Comparison of ENCODE assay signal across 35 cellular contexts in the genomic region with DNA sequence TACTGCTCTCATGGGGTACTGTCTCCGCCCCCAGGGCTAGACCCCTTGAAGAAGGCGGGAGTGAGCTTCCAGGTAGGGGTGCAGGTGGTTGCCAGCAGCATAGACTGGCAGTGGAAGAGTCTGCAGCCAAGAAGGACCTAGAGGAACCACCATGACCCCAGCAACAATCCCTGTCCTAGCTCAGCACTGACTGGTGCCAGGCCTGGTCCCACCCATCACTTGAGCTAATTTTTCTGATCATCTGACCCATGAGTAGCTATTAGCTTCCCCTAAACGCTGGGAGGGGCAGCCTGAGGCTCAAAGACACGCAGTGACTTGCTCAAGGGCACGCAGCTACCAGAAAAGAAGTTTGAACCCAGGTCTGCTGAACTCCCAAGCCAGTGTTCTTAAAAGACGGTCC. TPM values are rescaled to one million over a fixed set of nuclear protein-coding genes. Genes with fewer than 3 reads are reported as not detected.
"Had no signal": no experiment of that assay in that cellular context is flagged by ENCODE, and none has a peak within 500 bp of the region (broad histone marks: within the 10 kb centered on the region; RNA-seq: fewer than 3 reads in every experiment).

No MANE protein-coding gene starts in this region.

- H3K9me3 ChIP-seq: adrenal gland, body of pancreas, colonic mucosa, left ventricle myocardium inferior, spleen, transverse colon had no signal

- H3K4me1 ChIP-seq: adrenal gland, body of pancreas, colonic mucosa, left ventricle myocardium inferior, spleen, transverse colon had no signal

- H3K4me3 ChIP-seq: adrenal gland, body of pancreas, cardiac muscle cell, colonic mucosa, dorsolateral prefrontal cortex, left ventricle myocardium inferior, lung, spleen, transverse colon had no signal

- H3K4me1 Mint-ChIP-seq: immature natural killer cell had no signal

- H3K27ac ChIP-seq: adrenal gland, body of pancreas, cardiac muscle cell, colonic mucosa, dorsolateral prefrontal cortex, left ventricle myocardium inferior, spleen, transverse colon, VCaP had no signal

- H3K9me3 Mint-ChIP-seq: activated T-cell treated with anti-CD3 and anti-CD28 coated beads, Interleukin-2, amount 50 U/mL, for 72 hours; immature natural killer cell; T-helper 1 cell treated with Interleukin-12 subunit alpha and Interleukin-12 subunit beta and Interleukin-4 antibody, amounts not matched to agents 30 μg/mL and 1 μg/mL, for 36 hours had no signal

- DNase-seq: activated CD4-positive, alpha-beta T cell treated with anti-CD3 and anti-CD28 coated beads for 4 hours; activated CD4-positive, alpha-beta T cell treated with anti-CD3 and anti-CD28 coated beads, Interleukin-2, amount 50 U/mL, for 4 hours; activated naive CD4-positive, alpha-beta T cell; activated T-cell treated with anti-CD3 and anti-CD28 coated beads for 4 hours; activated T-cell treated with anti-CD3 and anti-CD28 coated beads, Interleukin-2, amount 50 U/mL, for 72 hours; adrenal gland; aorta; body of pancreas; cerebellar nuclear complex; colonic mucosa; dorsolateral prefrontal cortex; effector memory CD4-positive, alpha-beta T cell; erythroblast; head of caudate nucleus; hypothalamus; immature natural killer cell; left ventricle myocardium inferior; nephron progenitor cell; occipital lobe; right cardiac atrium; spleen; stimulated activated naive CD4-positive, alpha-beta T cell treated with Interleukin-2 at 50 U/mL for 16 hours; T-helper 9 cell; transverse colon had no signal

- H3K36me3 Mint-ChIP-seq: activated naive CD4-positive, alpha-beta T cell treated with anti-CD3 and anti-CD28 coated beads, Interleukin-2, amount 50 U/mL, for 72 hours had no signal

- ATAC-seq: activated naive CD4-positive, alpha-beta T cell treated with anti-CD3 and anti-CD28 coated beads, Interleukin-2, amount 50 U/mL, for 72 hours; activated T-cell treated with anti-CD3 and anti-CD28 coated beads, Interleukin-2, amount 50 U/mL, for 72 hours; body of pancreas; right cardiac atrium had no signal

- H3K27me3 ChIP-seq: adrenal gland, body of pancreas, cardiac muscle cell, colonic mucosa, dorsolateral prefrontal cortex, spleen, transverse colon had no signal

- H3K36me3 ChIP-seq: adrenal gland, cardiac muscle cell, colonic mucosa, left ventricle myocardium inferior, spleen, transverse colon had no signal

- H3K27ac Mint-ChIP-seq: activated naive CD4-positive, alpha-beta T cell treated with anti-CD3 and anti-CD28 coated beads, Interleukin-2, amount 50 U/mL, for 72 hours; activated T-cell treated with anti-CD3 and anti-CD28 coated beads, Interleukin-2, amount 50 U/mL, for 72 hours; immature natural killer cell; T-helper 1 cell treated with Interleukin-12 subunit alpha and Interleukin-12 subunit beta and Interleukin-4 antibody, amounts not matched to agents 30 μg/mL and 1 μg/mL, for 36 hours had no signal

- H3K4me3 Mint-ChIP-seq: activated T-cell treated with anti-CD3 and anti-CD28 coated beads, Interleukin-2, amount 50 U/mL, for 72 hours; immature natural killer cell; nephron progenitor cell; T-helper 1 cell treated with Interleukin-12 subunit alpha and Interleukin-12 subunit beta and Interleukin-4 antibody, amounts not matched to agents 30 μg/mL and 1 μg/mL, for 36 hours had no signal

RNA-seq across cellular contexts. Expression of a gene that starts 0.9 kb away (rescaled TPM):
- total RNA-seq: activated naive CD4-positive, alpha-beta T cell treated with anti-CD3 and anti-CD28 coated beads, Interleukin-2, amount 50 U/mL, for 72 hours; activated T-cell treated with anti-CD3 and anti-CD28 coated beads, Interleukin-2, amount 50 U/mL, for 72 hours; adrenal gland; aorta; body of pancreas; cardiac muscle cell; colonic mucosa; dorsolateral prefrontal cortex; fibroblast of lung; fibroblast of villous mesenchyme; kidney epithelial cell; left ventricle myocardium inferior; lung; mesenteric fat pad; mucosa of gallbladder; occipital lobe; right cardiac atrium; spleen; temporal lobe; transverse colon had no signal

RNA-seq across cellular contexts. Expression of a gene that starts 3.4 kb away (rescaled TPM):
- total RNA-seq: activated naive CD4-positive, alpha-beta T cell treated with anti-CD3 and anti-CD28 coated beads, Interleukin-2, amount 50 U/mL, for 72 hours; activated T-cell treated with anti-CD3 and anti-CD28 coated beads, Interleukin-2, amount 50 U/mL, for 72 hours; adrenal gland; aorta; body of pancreas; cardiac muscle cell; colonic mucosa; dorsolateral prefrontal cortex; fibroblast of lung; fibroblast of villous mesenchyme; kidney epithelial cell; left ventricle myocardium inferior; lung; mesenteric fat pad; mucosa of gallbladder; occipital lobe; right cardiac atrium; spleen; temporal lobe; transverse colon had no signal

RNA-seq across cellular contexts. Expression of a gene that starts 3.8 kb away (rescaled TPM):
- total RNA-seq: activated naive CD4-positive, alpha-beta T cell treated with anti-CD3 and anti-CD28 coated beads, Interleukin-2, amount 50 U/mL, for 72 hours; activated T-cell treated with anti-CD3 and anti-CD28 coated beads, Interleukin-2, amount 50 U/mL, for 72 hours; adrenal gland; aorta; body of pancreas; colonic mucosa; dorsolateral prefrontal cortex; fibroblast of lung; fibroblast of villous mesenchyme; kidney epithelial cell; left ventricle myocardium inferior; lung; mesenteric fat pad; mucosa of gallbladder; occipital lobe; right cardiac atrium; spleen; temporal lobe; transverse colon had no signal

RNA-seq across cellular contexts. Expression of a gene that starts 8.6 kb away (rescaled TPM):
- total RNA-seq: activated naive CD4-positive, alpha-beta T cell treated with anti-CD3 and anti-CD28 coated beads, Interleukin-2, amount 50 U/mL, for 72 hours; activated T-cell treated with anti-CD3 and anti-CD28 coated beads, Interleukin-2, amount 50 U/mL, for 72 hours; adrenal gland; aorta; body of pancreas; cardiac muscle cell; colonic mucosa; dorsolateral prefrontal cortex; fibroblast of lung; fibroblast of villous mesenchyme; kidney epithelial cell; left ventricle myocardium inferior; lung; mesenteric fat pad; mucosa of gallbladder; occipital lobe; right cardiac atrium; spleen; temporal lobe; transverse colon had no signal

RNA-seq across cellular contexts. Expression of a gene that starts 16.5 kb away (rescaled TPM):
- total RNA-seq: occipital lobe had no signal
